In the genomic region with DNA sequence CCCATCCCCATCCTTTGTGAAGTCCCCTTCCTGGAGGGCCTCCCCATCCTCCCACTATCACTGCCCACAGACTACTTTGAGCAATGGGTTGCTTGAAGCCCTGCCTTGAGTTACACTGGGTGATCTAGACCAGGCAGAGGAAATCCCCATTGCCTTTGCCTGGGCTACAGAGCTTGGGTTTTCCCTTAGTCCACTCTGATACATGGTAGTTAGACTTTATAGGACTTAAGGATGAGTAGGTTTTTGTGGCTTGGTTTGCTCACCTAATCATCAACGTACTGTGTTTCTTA, we compare ENCODE assay signal across 9 cellular contexts. TPM values are rescaled to one million over a fixed set of nuclear protein-coding genes. Genes with fewer than 3 reads are reported as not detected.
DNase-seq lines count a peak whose midpoint lies in the region; ATAC-seq and TF ChIP-seq lines count a peak whose summit lies in the region.
"Had no signal": no experiment of that assay in that cellular context is flagged by ENCODE, and none has a peak within 500 bp of the region (broad histone marks: within the 10 kb centered on the region; RNA-seq: fewer than 3 reads in every experiment).

No MANE protein-coding gene starts in this region.

- no CpG with 5 or more reads among the region's 1 CpG for WGBS in H9 (ENCODE audit: extremely low coverage, insufficient read length, low lambda C conversion rate)

- H2AFZ ChIP-seq in H9 (ENCODE audit: low read length), result no peak overlapping the region

- no peak overlapping the region for H3K9ac ChIP-seq in H9 (ENCODE audit: extremely low read depth, insufficient read length, low read length)

- H3K4me1 Mint-ChIP-seq in activated naive CD4-positive, alpha-beta T cell treated with anti-CD3 and anti-CD28 coated beads, Interleukin-2, amount 10 ng/mL, durations not matched to agents 7 days and 5 days, result peaks cover 95% of the 10 kb centered on the region
- peaks cover 36 to 47% of the 10 kb centered on the region in 2 experiments for H3K4me1 Mint-ChIP-seq in H9

- ATAC-seq in activated CD4-positive, CD25-positive, alpha-beta regulatory T cell treated with anti-CD3 and anti-CD28 coated beads, Interleukin-2, amount 50 U/mL, for 24 hours, result peak; percentile 77
- ATAC-seq in HG03432 (IDR thresholded peaks at IDR 0.05; ENCODE audit: unreplicated experiment) (peak; percentile 57), SK-N-SH treated with all-trans-retinoic acid at 6 μM for 48 hours (no peak)
- ATAC-seq in stimulated activated naive CD8-positive, alpha-beta T cell treated with anti-CD3 and anti-CD28 coated beads, Interleukin-15, Interleukin-2, amounts not matched to agents 100 U/mL and 50 U/mL, for 24 hours, result peak; percentile 88
- ATAC-seq: Panc1 had no signal

- H4K8ac ChIP-seq in H9 (replicated peaks; ENCODE audit: insufficient read length, low read depth, low read length), result no peak overlapping the region

- no peak overlapping the region for H3K56ac ChIP-seq in H9 (ENCODE audit: insufficient read length, low read depth, low read length)

- H2BK12ac ChIP-seq in H9 (ENCODE audit: insufficient read length, low read depth, low read length), result no peak overlapping the region

- no peaks in the 10 kb centered on the region for H3K27me3 Mint-ChIP-seq in activated naive CD4-positive, alpha-beta T cell treated with anti-CD3 and anti-CD28 coated beads, Interleukin-2, amount 10 ng/mL, durations not matched to agents 7 days and 5 days
- no peaks in the 10 kb centered on the region for H3K27me3 Mint-ChIP-seq in H9 (ENCODE audit: low read depth)

- no peak for DNase-seq in activated CD4-positive, CD25-positive, alpha-beta regulatory T cell (lab: John Stamatoyannopoulos, UW)
- DNase-seq in activated naive CD4-positive, alpha-beta T cell treated with anti-CD3 and anti-CD28 coated beads, Interleukin-2, amount 10 ng/mL, durations not matched to agents 7 days and 5 days, result peak; percentile 54
- DNase-seq in stimulated activated naive CD8-positive, alpha-beta T cell treated with anti-CD3 and anti-CD28 coated beads, Interleukin-15, Interleukin-2, amounts not matched to agents 100 U/mL and 50 U/mL, for 24 hours, result peak; percentile 74
- DNase-seq in H9, result no peak
- DNase-seq in NCI-H1436 (lab: John Stamatoyannopoulos, UW), result no peak

- no peaks in the 10 kb centered on the region for H3K79me1 ChIP-seq in H9 (ENCODE audit: insufficient read depth, low read depth, low read length, poor library complexity, severe bottlenecking)

- H3K27me3 ChIP-seq in H9 (ENCODE audit: insufficient read depth, low read length), result no peaks in the 10 kb centered on the region

- no peak overlapping the region for H2AK5ac ChIP-seq in H9 (ENCODE audit: insufficient read length, low read length)

- H3K4ac ChIP-seq in H9 (ENCODE audit: low read depth, low read length), result no peak overlapping the region

- peaks cover 2% of the 10 kb centered on the region for H3K9me3 Mint-ChIP-seq in activated naive CD4-positive, alpha-beta T cell treated with anti-CD3 and anti-CD28 coated beads, Interleukin-2, amount 10 ng/mL, durations not matched to agents 7 days and 5 days
- no peaks in the 10 kb centered on the region for H3K9me3 Mint-ChIP-seq in H9

- CTCF ChIA-PET in activated naive CD4-positive, alpha-beta T cell treated with anti-CD3 and anti-CD28 coated beads, Interleukin-2, amount 10 ng/mL, durations not matched to agents 7 days and 5 days (lab: Charles Lee), result interaction anchor here (0.7 to 3.0 kb wide), 10 partner anchors 14 to 177 kb away, joined by 3 to 13 read pairs (median 6); a partner anchor contains a TSS

- no peak overlapping the region for H4K5ac ChIP-seq in H9 (ENCODE audit: insufficient read length, low read depth, low read length)

- no peak overlapping the region for H4K91ac ChIP-seq in H9 (ENCODE audit: insufficient read length, low read depth, low read length)

- no peak overlapping the region for H3K14ac ChIP-seq in H9 (ENCODE audit: insufficient read depth, low read length)

- no peak overlapping the region for H3K27ac ChIP-seq in H9 (ENCODE audit: insufficient read length, low read depth, low read length)

- no peak overlapping the region for H2BK120ac ChIP-seq in H9 (ENCODE audit: low read depth, low read length, poor library complexity, severe bottlenecking)

- peak overlapping the region; percentile 97 for H3K27ac Mint-ChIP-seq in activated naive CD4-positive, alpha-beta T cell treated with anti-CD3 and anti-CD28 coated beads, Interleukin-2, amount 10 ng/mL, durations not matched to agents 7 days and 5 days
- H3K27ac Mint-ChIP-seq in H9, result peak overlapping the region in 1 of 3 experiments; percentile 17; a peak in 2 of 7 replicates

- H4K20me1 ChIP-seq in H9 (ENCODE audit: control insufficient read depth, insufficient read depth, insufficient read length), result no peaks in the 10 kb centered on the region

- H3K4me3 Mint-ChIP-seq in activated naive CD4-positive, alpha-beta T cell treated with anti-CD3 and anti-CD28 coated beads, Interleukin-2, amount 10 ng/mL, durations not matched to agents 7 days and 5 days, result peak overlapping the region; percentile 66
- no peak overlapping the region; a peak in 1 of 5 replicates for H3K4me3 Mint-ChIP-seq in H9

- peaks cover 6% of the 10 kb centered on the region; the same call in 1 of the 2 replicates for H3K79me2 ChIP-seq in H9 (ENCODE audit: insufficient read depth, low read length)

- H3K36me3 Mint-ChIP-seq in activated naive CD4-positive, alpha-beta T cell treated with anti-CD3 and anti-CD28 coated beads, Interleukin-2, amount 10 ng/mL, durations not matched to agents 7 days and 5 days, result peaks cover 46% of the 10 kb centered on the region
- H3K36me3 Mint-ChIP-seq in H9 (ENCODE audit: insufficient read depth in 1 of 3, low read depth in 3 of 3), result peaks cover 3 to 11% (median 4%) of the 10 kb centered on the region in 3 experiments; a peak in 6 of 7 replicates

- H3K23ac ChIP-seq in H9 (ENCODE audit: insufficient read length, low read depth, low read length), result no peak overlapping the region

- H3K9me3 ChIP-seq in H9 (ENCODE audit: control insufficient read depth, low read depth, low read length), result no peaks in the 10 kb centered on the region

- no peaks in the 10 kb centered on the region for H3K23me2 ChIP-seq in H9 (ENCODE audit: insufficient read length, low read depth, low read length, poor library complexity, severe bottlenecking)

- H3K18ac ChIP-seq in H9 (ENCODE audit: insufficient read length, low read depth, low read length), result no peak overlapping the region

- peaks cover 3% of the 10 kb centered on the region; the same call in 1 of the 2 replicates for H3K4me1 ChIP-seq in H9 (ENCODE audit: insufficient read depth, low read length)

- TF ChIP-seq CTCF in H9 (conservative IDR thresholded peaks at IDR 0.05), result no peak

- no peak overlapping the region for H2BK20ac ChIP-seq in H9 (ENCODE audit: low read depth, low read length, poor library complexity, severe bottlenecking)

- H2BK5ac ChIP-seq in H9 (ENCODE audit: insufficient read length, low read length), result no peak overlapping the region

- no peak overlapping the region for H3T11ph ChIP-seq in H9 (ENCODE audit: low read length)

- no peak overlapping the region for H2BK15ac ChIP-seq in H9 (ENCODE audit: low read depth, low read length)

- H3K4me2 ChIP-seq in H9 (ENCODE audit: insufficient read depth, insufficient read length, low read length), result no peak overlapping the region

TF ChIP-seq in SK-N-SH treated with all-trans-retinoic acid at 6 μM for 48 hours, 23 proteins besides CTCF, POLR2A, EP300 and RAD21 (continues in another document):
- TF ChIP-seq RARB (CRISPR knock-in tag; IDR thresholded peaks at IDR 0.05) (no peak), ZC3H10 (CRISPR knock-in tag; IDR thresholded peaks at IDR 0.05) (no peak), ZNF70 (CRISPR knock-in tag; IDR thresholded peaks at IDR 0.05) (no peak), GLIS3 (CRISPR knock-in tag; IDR thresholded peaks at IDR 0.05) (no peak), ZFP3 (CRISPR knock-in tag; IDR thresholded peaks at IDR 0.05) (no peak), TCF4 (CRISPR knock-in tag; IDR thresholded peaks at IDR 0.05; ENCODE audit: borderline replicate concordance) (no peak)
- TF ChIP-seq, protein P1, sequence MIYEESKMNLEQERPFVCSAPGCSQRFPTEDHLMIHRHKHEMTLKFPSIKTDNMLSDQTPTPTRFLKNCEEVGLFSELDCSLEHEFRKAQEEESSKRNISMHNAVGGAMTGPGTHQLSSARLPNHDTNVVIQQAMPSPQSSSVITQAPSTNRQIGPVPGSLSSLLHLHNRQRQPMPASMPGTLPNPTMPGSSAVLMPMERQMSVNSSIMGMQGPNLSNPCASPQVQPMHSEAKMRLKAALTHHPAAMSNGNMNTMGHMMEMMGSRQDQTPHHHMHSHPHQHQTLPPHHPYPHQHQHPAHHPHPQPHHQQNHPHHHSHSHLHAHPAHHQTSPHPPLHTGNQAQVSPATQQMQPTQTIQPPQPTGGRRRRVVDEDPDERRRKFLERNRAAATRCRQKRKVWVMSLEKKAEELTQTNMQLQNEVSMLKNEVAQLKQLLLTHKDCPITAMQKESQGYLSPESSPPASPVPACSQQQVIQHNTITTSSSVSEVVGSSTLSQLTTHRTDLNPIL (CRISPR knock-in tag; IDR thresholded peaks at IDR 0.05; ENCODE audit: low read depth), result no peak
- TF ChIP-seq, protein P2, sequence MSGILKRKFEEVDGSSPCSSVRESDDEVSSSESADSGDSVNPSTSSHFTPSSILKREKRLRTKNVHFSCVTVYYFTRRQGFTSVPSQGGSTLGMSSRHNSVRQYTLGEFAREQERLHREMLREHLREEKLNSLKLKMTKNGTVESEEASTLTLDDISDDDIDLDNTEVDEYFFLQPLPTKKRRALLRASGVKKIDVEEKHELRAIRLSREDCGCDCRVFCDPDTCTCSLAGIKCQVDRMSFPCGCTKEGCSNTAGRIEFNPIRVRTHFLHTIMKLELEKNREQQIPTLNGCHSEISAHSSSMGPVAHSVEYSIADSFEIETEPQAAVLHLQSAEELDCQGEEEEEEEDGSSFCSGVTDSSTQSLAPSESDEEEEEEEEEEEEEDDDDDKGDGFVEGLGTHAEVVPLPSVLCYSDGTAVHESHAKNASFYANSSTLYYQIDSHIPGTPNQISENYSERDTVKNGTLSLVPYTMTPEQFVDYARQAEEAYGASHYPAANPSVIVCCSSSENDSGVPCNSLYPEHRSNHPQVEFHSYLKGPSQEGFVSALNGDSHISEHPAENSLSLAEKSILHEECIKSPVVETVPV (CRISPR knock-in tag; IDR thresholded peaks at IDR 0.05), result no peak

RNA-seq across cellular contexts. Expression of a gene that starts 56.6 kb away (rescaled TPM):
- 14.6 and 15.9 TPM in 2 replicates for total RNA-seq in H9 (2021)

Comparison
In these comparisons a context has a peak if more than half of its experiments do, and no peak if none do; other contexts are left out.
1. DNase-seq: peak in activated naive CD4-positive, alpha-beta T cell treated with anti-CD3 and anti-CD28 coated beads, Interleukin-2, amount 10 ng/mL, durations not matched to agents 7 days and 5 days (single experiment) and stimulated activated naive CD8-positive, alpha-beta T cell treated with anti-CD3 and anti-CD28 coated beads, Interleukin-15, Interleukin-2, amounts not matched to agents 100 U/mL and 50 U/mL, for 24 hours (single experiment); none in activated CD4-positive, CD25-positive, alpha-beta regulatory T cell (0 of 4), H9 (single experiment) and NCI-H1436 (single experiment).